ENCODE assay signal across 1 cellular context in the genomic region with DNA sequence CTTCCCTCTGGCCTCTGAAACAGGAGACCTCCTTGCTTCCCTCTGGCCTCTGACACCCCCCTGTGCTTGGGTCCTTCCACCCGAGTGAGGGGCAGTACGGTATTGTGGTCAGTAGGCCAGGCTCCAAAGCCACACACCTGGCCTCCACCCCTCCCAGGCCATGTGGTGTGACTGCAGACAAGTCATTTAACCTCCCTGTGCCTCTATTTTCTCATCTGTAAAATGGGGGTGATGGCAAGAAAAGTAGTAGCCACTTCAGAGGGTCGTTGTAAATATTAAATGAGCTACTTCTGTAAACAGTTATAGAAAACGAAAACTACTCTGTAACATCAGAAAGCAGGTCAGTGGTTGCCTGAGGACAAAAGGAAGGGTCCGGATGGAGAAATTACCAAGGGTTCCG.
TF ChIP-seq lines count a peak whose summit lies in the region.

No MANE protein-coding gene starts in this region.

TF ChIP-seq in IMR-90, 13 proteins besides CTCF, POLR2A, EP300 and RAD21:
- TF ChIP-seq RFX5 (IDR thresholded peaks at IDR 0.05; ENCODE audit: low read depth, low read length): no peak
- no peak for TF ChIP-seq MAZ (IDR thresholded peaks at IDR 0.05; ENCODE audit: borderline replicate concordance, low read depth, low read length)
- TF ChIP-seq, protein P1, sequence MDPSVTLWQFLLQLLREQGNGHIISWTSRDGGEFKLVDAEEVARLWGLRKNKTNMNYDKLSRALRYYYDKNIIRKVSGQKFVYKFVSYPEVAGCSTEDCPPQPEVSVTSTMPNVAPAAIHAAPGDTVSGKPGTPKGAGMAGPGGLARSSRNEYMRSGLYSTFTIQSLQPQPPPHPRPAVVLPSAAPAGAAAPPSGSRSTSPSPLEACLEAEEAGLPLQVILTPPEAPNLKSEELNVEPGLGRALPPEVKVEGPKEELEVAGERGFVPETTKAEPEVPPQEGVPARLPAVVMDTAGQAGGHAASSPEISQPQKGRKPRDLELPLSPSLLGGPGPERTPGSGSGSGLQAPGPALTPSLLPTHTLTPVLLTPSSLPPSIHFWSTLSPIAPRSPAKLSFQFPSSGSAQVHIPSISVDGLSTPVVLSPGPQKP (IDR thresholded peaks at IDR 0.05; ENCODE audit: borderline replicate concordance, low read depth, low read length): no peak
- no peak for TF ChIP-seq RCOR1 (IDR thresholded peaks at IDR 0.05; ENCODE audit: insufficient replicate concordance, low read length)
- no peak for TF ChIP-seq BHLHE40 (IDR thresholded peaks at IDR 0.05; ENCODE audit: low read depth, low read length)
- TF ChIP-seq FOS (IDR thresholded peaks at IDR 0.05; ENCODE audit: low read depth, low read length): no peak
- no peak for TF ChIP-seq SMC3 (IDR thresholded peaks at IDR 0.05; ENCODE audit: low read depth, low read length)
- TF ChIP-seq, protein P2, sequence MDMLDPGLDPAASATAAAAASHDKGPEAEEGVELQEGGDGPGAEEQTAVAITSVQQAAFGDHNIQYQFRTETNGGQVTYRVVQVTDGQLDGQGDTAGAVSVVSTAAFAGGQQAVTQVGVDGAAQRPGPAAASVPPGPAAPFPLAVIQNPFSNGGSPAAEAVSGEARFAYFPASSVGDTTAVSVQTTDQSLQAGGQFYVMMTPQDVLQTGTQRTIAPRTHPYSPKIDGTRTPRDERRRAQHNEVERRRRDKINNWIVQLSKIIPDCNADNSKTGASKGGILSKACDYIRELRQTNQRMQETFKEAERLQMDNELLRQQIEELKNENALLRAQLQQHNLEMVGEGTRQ (IDR thresholded peaks at IDR 0.05; ENCODE audit: low read depth, low read length): no peak
- TF ChIP-seq MXI1 (IDR thresholded peaks at IDR 0.05; ENCODE audit: borderline replicate concordance, low read depth, low read length): no peak
- TF ChIP-seq CHD1 (IDR thresholded peaks at IDR 0.05; ENCODE audit: low read depth, low read length): no peak
- no peak for TF ChIP-seq NFE2L2 (IDR thresholded peaks at IDR 0.05; ENCODE audit: low read depth, low read length)
- TF ChIP-seq CEBPB (IDR thresholded peaks at IDR 0.05; ENCODE audit: low read depth, low read length): no peak
- TF ChIP-seq MAFK (IDR thresholded peaks at IDR 0.05; ENCODE audit: low read depth, low read length): no peak
TF ChIP-seq in IMR-90: peak in this region for 0.
